In genomic region chr2:14633031-14633430, GRCh38 we compare ENCODE assay signal across 8 cellular contexts. TPM values are rescaled to one million over a fixed set of nuclear protein-coding genes. Genes with fewer than 3 reads are reported as not detected.
DNase-seq lines count a peak whose midpoint lies in the region; ATAC-seq and TF ChIP-seq lines count a peak whose summit lies in the region.

No MANE protein-coding gene starts in this region.

- H3K27ac Mint-ChIP-seq in immature natural killer cell, result no peak overlapping the region
- H3K27ac Mint-ChIP-seq in T-helper 2 cell treated with Interferon-gamma antibody and Interleukin-4, amounts not matched to agents 5 μg/mL and 100 μg/mL, for 36 hours, result no peak overlapping the region

- no peak for ATAC-seq in HG03097 (IDR thresholded peaks at IDR 0.05; ENCODE audit: low FRiP score, unreplicated experiment)

- no peak overlapping the region for H4K8ac ChIP-seq in mesenchymal stem cell (ENCODE audit: low read length)

- no peaks in the 10 kb centered on the region for H3K4me1 ChIP-seq in colonic mucosa
- peaks cover 29% of the 10 kb centered on the region for H3K4me1 ChIP-seq in mesenchymal stem cell (ENCODE audit: control insufficient read depth, insufficient read depth, low read depth, low read length)

- H2BK15ac ChIP-seq in mesenchymal stem cell (ENCODE audit: low read depth, poor library complexity, severe bottlenecking), result no peak overlapping the region

- no peaks in the 10 kb centered on the region for H3K36me3 ChIP-seq in colonic mucosa
- H3K36me3 ChIP-seq in mesenchymal stem cell (ENCODE audit: control insufficient read depth in 1 of 2, insufficient read depth in 2 of 2, low read depth in 1 of 2, low read length in 2 of 2), result no peaks in the 10 kb centered on the region

- no peak overlapping the region for H3K4me2 ChIP-seq in mesenchymal stem cell (ENCODE audit: low read length, poor library complexity, severe bottlenecking)

- no peak overlapping the region for H3K4ac ChIP-seq in mesenchymal stem cell (ENCODE audit: low read depth in 1 of 2, low read length in 2 of 2)

- H3K79me1 ChIP-seq in mesenchymal stem cell (replicated peaks; ENCODE audit: low read length, poor library complexity, severe bottlenecking), result no peaks in the 10 kb centered on the region

- peaks cover 0 to 11% (median 0%) of the 10 kb centered on the region in 3 donors for H3K36me3 Mint-ChIP-seq in immature natural killer cell
- no peaks in the 10 kb centered on the region for H3K36me3 Mint-ChIP-seq in T-helper 2 cell treated with Interferon-gamma antibody and Interleukin-4, amounts not matched to agents 5 μg/mL and 100 μg/mL, for 36 hours (ENCODE audit: low read depth)

- H2BK5ac ChIP-seq in mesenchymal stem cell (ENCODE audit: low read depth, low read length, poor library complexity, severe bottlenecking), result no peak overlapping the region

- no peak overlapping the region for H2AK5ac ChIP-seq in mesenchymal stem cell (ENCODE audit: low read length, severe bottlenecking)

- H3K14ac ChIP-seq in mesenchymal stem cell (ENCODE audit: low read length in 2 of 2), result peak overlapping the region in 1 of 2 experiments; percentile 28

- DNase-seq in HFF-Myc (ENCODE audit: extremely low read depth, low read depth) (no peak), colonic mucosa (peak; percentile 33), mesenchymal stem cell (peak; percentile 1), immature natural killer cell (no peak), NOMO-1 (lab: John Stamatoyannopoulos, UW; ENCODE audit: unreplicated experiment in 2 of 2) (no peak)
- DNase-seq in T-helper 2 cell treated with Interferon-gamma antibody and Interleukin-4, amounts not matched to agents 5 μg/mL and 100 μg/mL, for 36 hours (ENCODE audit: low spot score), result no peak

- WGBS in mesenchymal stem cell, result 30% methylated on average over 13 of the region's 14 CpGs

- peak overlapping the region in 1 of 2 experiments; percentile 27 for H3K23ac ChIP-seq in mesenchymal stem cell (ENCODE audit: low read length in 2 of 2)

- H2BK120ac ChIP-seq in mesenchymal stem cell (ENCODE audit: low read depth, low read length), result no peak overlapping the region

- H3K18ac ChIP-seq in mesenchymal stem cell (ENCODE audit: low read depth in 1 of 2, low read length in 2 of 2), result no peak overlapping the region

- intact Hi-C loops in colonic mucosa (cut with DNase I), result loop anchor here (5.0 kb wide), 1 partner anchor 76 kb away; no protein-coding TSS in a partner anchor

- H3K27me3 Mint-ChIP-seq in immature natural killer cell (ENCODE audit: low read depth in 3 of 3), result peaks cover 20 to 23% (median 22%) of the 10 kb centered on the region in 3 donors
- peaks cover 61% of the 10 kb centered on the region for H3K27me3 Mint-ChIP-seq in T-helper 2 cell treated with Interferon-gamma antibody and Interleukin-4, amounts not matched to agents 5 μg/mL and 100 μg/mL, for 36 hours (ENCODE audit: low read depth)

- H3K9me3 ChIP-seq in colonic mucosa, result no peaks in the 10 kb centered on the region
- H3K9me3 ChIP-seq in mesenchymal stem cell (ENCODE audit: control insufficient read depth, low read length), result no peaks in the 10 kb centered on the region

- peak overlapping the region; percentile 30 for H3K4me3 ChIP-seq in HFF-Myc (replicated peaks; ENCODE audit: low read depth, low read length)
- peak overlapping the region; percentile 70 for H3K4me3 ChIP-seq in colonic mucosa
- peak overlapping the region in 1 of 2 experiments; percentile 83 for H3K4me3 ChIP-seq in mesenchymal stem cell (ENCODE audit: insufficient read depth in 1 of 2, low read depth in 1 of 2, low read length in 2 of 2)

- no peaks in the 10 kb centered on the region for H3K4me1 Mint-ChIP-seq in immature natural killer cell
- no peaks in the 10 kb centered on the region for H3K4me1 Mint-ChIP-seq in T-helper 2 cell treated with Interferon-gamma antibody and Interleukin-4, amounts not matched to agents 5 μg/mL and 100 μg/mL, for 36 hours (ENCODE audit: low read depth)

- no peaks in the 10 kb centered on the region for H3K27me3 ChIP-seq in colonic mucosa
- H3K27me3 ChIP-seq in mesenchymal stem cell (ENCODE audit: control insufficient read depth in 1 of 2, insufficient read depth in 1 of 2, low read length in 2 of 2), result peaks cover 47 to 56% of the 10 kb centered on the region in 2 experiments

- no peak overlapping the region for H2BK12ac ChIP-seq in mesenchymal stem cell (ENCODE audit: low read length in 2 of 2)

- no peak overlapping the region for H2AFZ ChIP-seq in mesenchymal stem cell (ENCODE audit: low read depth, low read length)

- no peak for TF ChIP-seq CTCF in 22Rv1 (IDR thresholded peaks at IDR 0.05)
- no peak for TF ChIP-seq CTCF in HFF-Myc (IDR thresholded peaks at IDR 0.05; ENCODE audit: low read depth, low read length, missing control alignments)
- no peak for TF ChIP-seq CTCF in colonic mucosa (IDR thresholded peaks at IDR 0.05)

- H4K91ac ChIP-seq in mesenchymal stem cell (ENCODE audit: low read length), result no peak overlapping the region

- H3K9ac ChIP-seq in colonic mucosa (ENCODE audit: low read depth in 2 of 2, low read length in 2 of 2) (peak overlapping the region; percentile 83 to 99), mesenchymal stem cell (ENCODE audit: low read length) (peak overlapping the region; percentile 62)

- H3K27ac ChIP-seq in 22Rv1 (peak overlapping the region; percentile 84), colonic mucosa (peak overlapping the region; percentile 78), mesenchymal stem cell (ENCODE audit: low read length, poor library complexity, severe bottlenecking) (no peak overlapping the region)

- peak overlapping the region in 1 of 5 donors; percentile 6 for H3K4me3 Mint-ChIP-seq in immature natural killer cell
- H3K4me3 Mint-ChIP-seq in T-helper 2 cell treated with Interferon-gamma antibody and Interleukin-4, amounts not matched to agents 5 μg/mL and 100 μg/mL, for 36 hours, result no peak overlapping the region

- peaks cover 3 to 19% (median 13%) of the 10 kb centered on the region in 6 donors for H3K9me3 Mint-ChIP-seq in immature natural killer cell
- no peaks in the 10 kb centered on the region for H3K9me3 Mint-ChIP-seq in T-helper 2 cell treated with Interferon-gamma antibody and Interleukin-4, amounts not matched to agents 5 μg/mL and 100 μg/mL, for 36 hours

RNA-seq across cellular contexts. Expression of gene LRATD1, which starts 0.5 kb away (rescaled TPM):
- total RNA-seq in colonic mucosa, result 100 to 1,000 TPM; 200 to 227 TPM
- polyA plus RNA-seq in mesenchymal stem cell (2013, experiment 1 of 2), result 0.32 TPM
- 0.42 TPM for polyA plus RNA-seq in mesenchymal stem cell (2013, experiment 2 of 2)
- polyA plus RNA-seq in immature natural killer cell, result not detected

Comparison
In these comparisons a context has a peak if more than half of its experiments do, and no peak if none do; other contexts are left out.
1. DNase-seq: peak in colonic mucosa (single experiment) and mesenchymal stem cell (single experiment); none in HFF-Myc (single experiment), immature natural killer cell (0 of 3), NOMO-1 (0 of 2) and T-helper 2 cell treated with Interferon-gamma antibody and Interleukin-4, amounts not matched to agents 5 μg/mL and 100 μg/mL, for 36 hours (single experiment).